ENCODE assay signal across 8 cellular contexts in the genomic region with DNA sequence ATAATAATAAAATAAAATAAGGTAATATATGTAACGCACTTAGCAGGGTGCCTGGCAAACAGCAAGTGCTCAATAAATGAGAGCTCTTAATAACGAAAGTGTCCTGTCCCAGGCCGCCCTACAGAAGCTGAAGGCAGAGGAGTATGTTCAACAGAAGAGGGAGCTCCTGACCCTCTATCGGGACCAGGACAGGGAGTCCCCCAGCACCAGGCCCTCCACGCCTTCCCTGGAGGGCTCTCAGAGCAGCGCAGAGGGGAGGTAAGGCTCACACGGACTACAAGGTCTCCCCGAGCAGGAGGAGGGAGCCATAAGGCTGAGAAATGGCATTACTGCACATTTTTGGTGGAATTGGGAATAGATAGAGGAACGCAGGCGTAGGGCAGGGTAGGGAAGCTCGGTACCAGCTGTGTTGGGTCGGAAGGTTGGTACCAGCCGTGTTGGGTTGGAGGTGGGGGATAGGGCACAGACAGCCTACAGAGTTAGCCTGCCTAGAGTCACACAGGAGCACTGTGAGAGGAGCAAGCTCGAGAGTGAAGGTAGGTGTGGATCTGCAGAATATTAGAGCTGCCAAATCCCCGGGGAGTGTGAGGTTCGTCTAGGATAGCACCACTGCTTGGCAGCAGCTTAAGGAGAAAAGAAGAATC. TPM values are rescaled to one million over a fixed set of nuclear protein-coding genes. Genes with fewer than 3 reads are reported as not detected.
A peak's percentile ranks its signal among the peaks of the same experiment; 100 is the strongest.
DNase-seq lines count a peak whose midpoint lies in the region; ATAC-seq and TF ChIP-seq lines count a peak whose summit lies in the region.

No MANE protein-coding gene starts in this region.

- H3K9me3 Mint-ChIP-seq in CD4-positive, alpha-beta memory T cell = no peaks in the 10 kb centered on the region
- H3K9me3 Mint-ChIP-seq in activated naive CD8-positive, alpha-beta T cell treated with anti-CD3 and anti-CD28 coated beads, Interleukin-2, amount 50 U/mL, for 24 hours = no peaks in the 10 kb centered on the region
- no peaks in the 10 kb centered on the region for H3K9me3 Mint-ChIP-seq in activated CD4-positive, alpha-beta T cell treated with anti-CD3 and anti-CD28 coated beads, Interleukin-2, amount 10 ng/mL, durations not matched to agents 24 days and 14 days

- H3K18ac ChIP-seq in IMR-90 (ENCODE audit: low read depth, low read length) = no peak overlapping the region

- no peak for TF ChIP-seq POLR2A in IMR-90 (IDR thresholded peaks at IDR 0.05; ENCODE audit: low read depth, low read length)
- no peak for TF ChIP-seq POLR2A in suprapubic skin (IDR thresholded peaks at IDR 0.05)

- no peaks in the 10 kb centered on the region for H3K9me3 ChIP-seq in CD4-positive, alpha-beta memory T cell (ENCODE audit: control insufficient read depth in 1 of 2, low read length in 2 of 2)
- no peaks in the 10 kb centered on the region for H3K9me3 ChIP-seq in IMR-90 (ENCODE audit: control insufficient read depth, insufficient read depth, low read length)
- no peaks in the 10 kb centered on the region for H3K9me3 ChIP-seq in suprapubic skin

- H3K9me1 ChIP-seq in IMR-90 (ENCODE audit: insufficient read depth, low read length) = peaks cover 11% of the 10 kb centered on the region; the same call in 1 of the 2 replicates

- H4K5ac ChIP-seq in IMR-90 (ENCODE audit: low read depth, low read length) = 0 out of 2 replicates have a peak overlapping the region, but pooled peaks have one; percentile 3

- peak; percentile 18; the same call in 1 of the 2 replicates for ATAC-seq in IMR-90 (ENCODE audit: low read depth)
- peak; percentile 64 for ATAC-seq in activated naive CD8-positive, alpha-beta T cell treated with anti-CD3 and anti-CD28 coated beads, Interleukin-2, amount 50 U/mL, for 24 hours
- no peak for ATAC-seq in GM19324 (IDR thresholded peaks at IDR 0.05; ENCODE audit: low FRiP score, unreplicated experiment)

- peaks cover 28% of the 10 kb centered on the region for H3K4me1 ChIP-seq in CD4-positive, alpha-beta memory T cell (ENCODE audit: insufficient read depth, low read length)
- peaks cover 27% of the 10 kb centered on the region for H3K4me1 ChIP-seq in IMR-90 (ENCODE audit: control insufficient read depth, insufficient read depth, low read length)
- peaks cover 70% of the 10 kb centered on the region for H3K4me1 ChIP-seq in suprapubic skin

- peak; percentile 60 for TF ChIP-seq RAD21 in IMR-90 (IDR thresholded peaks at IDR 0.05; ENCODE audit: low read length)

- H3K36me3 Mint-ChIP-seq in CD4-positive, alpha-beta memory T cell = peaks cover 19 to 39% of the 10 kb centered on the region in 2 donors
- peaks cover 14% of the 10 kb centered on the region for H3K36me3 Mint-ChIP-seq in activated naive CD8-positive, alpha-beta T cell treated with anti-CD3 and anti-CD28 coated beads, Interleukin-2, amount 50 U/mL, for 24 hours (ENCODE audit: low read depth)
- H3K36me3 Mint-ChIP-seq in activated CD4-positive, alpha-beta T cell treated with anti-CD3 and anti-CD28 coated beads, Interleukin-2, amount 10 ng/mL, durations not matched to agents 24 days and 14 days (ENCODE audit: low read depth) = peaks cover 32% of the 10 kb centered on the region

- peak overlapping the region; percentile 12; the same call in 1 of the 2 replicates for H3K9ac ChIP-seq in IMR-90 (ENCODE audit: low read depth, low read length)

- H3K27ac Mint-ChIP-seq in CD4-positive, alpha-beta memory T cell = peak overlapping the region; percentile 6 to 78 (median 48)
- peak overlapping the region; percentile 47 for H3K27ac Mint-ChIP-seq in activated naive CD8-positive, alpha-beta T cell treated with anti-CD3 and anti-CD28 coated beads, Interleukin-2, amount 50 U/mL, for 24 hours
- no peak overlapping the region for H3K27ac Mint-ChIP-seq in activated CD4-positive, alpha-beta T cell treated with anti-CD3 and anti-CD28 coated beads, Interleukin-2, amount 10 ng/mL, durations not matched to agents 24 days and 14 days

- CTCF ChIA-PET in CD4-positive, alpha-beta memory T cell (lab: Charles Lee; ENCODE audit: partially characterized antibody) = interaction anchor here (0.8 to 3.0 kb wide), 14 partner anchors 9 to 214 kb away, joined by 3 to 17 read pairs (median 5); a partner anchor contains a TSS
- CTCF ChIA-PET in IMR-90 (lab: Yijun Ruan, JAX) = interaction anchor here (1.1 to 1.4 kb wide), 2 partner anchors 15 to 139 kb away, joined by 4 read pairs; a partner anchor contains a TSS

- no peak overlapping the region for H2BK5ac ChIP-seq in IMR-90 (ENCODE audit: low read depth, low read length, poor library complexity, severe bottlenecking)

- peaks cover 29 to 67% of the 10 kb centered on the region in 2 experiments for H3K79me1 ChIP-seq in IMR-90 (ENCODE audit: low read depth in 1 of 2, low read length in 2 of 2)

- no peaks in the 10 kb centered on the region for H3K27me3 Mint-ChIP-seq in CD4-positive, alpha-beta memory T cell
- no peaks in the 10 kb centered on the region for H3K27me3 Mint-ChIP-seq in activated naive CD8-positive, alpha-beta T cell treated with anti-CD3 and anti-CD28 coated beads, Interleukin-2, amount 50 U/mL, for 24 hours
- H3K27me3 Mint-ChIP-seq in activated CD4-positive, alpha-beta T cell treated with anti-CD3 and anti-CD28 coated beads, Interleukin-2, amount 10 ng/mL, durations not matched to agents 24 days and 14 days = no peaks in the 10 kb centered on the region

- H4K20me1 ChIP-seq in IMR-90 (ENCODE audit: insufficient read depth, low read length) = peaks cover 25% of the 10 kb centered on the region; the same call in 1 of the 2 replicates

- peaks cover 38% of the 10 kb centered on the region for H3K36me3 ChIP-seq in CD4-positive, alpha-beta memory T cell (ENCODE audit: insufficient read depth, low read length)
- H3K36me3 ChIP-seq in IMR-90 (ENCODE audit: control insufficient read depth, insufficient read depth, low read length) (peaks cover 55% of the 10 kb centered on the region), suprapubic skin (peaks cover 37% of the 10 kb centered on the region)

- no peak overlapping the region for H3K14ac ChIP-seq in IMR-90 (replicated peaks; ENCODE audit: low read depth, low read length)

- no peak overlapping the region for H3K4me2 ChIP-seq in IMR-90 (ENCODE audit: low read depth, low read length)

- 0 out of 2 replicates have a peak overlapping the region, but pooled peaks have one; percentile 24 for H3K4ac ChIP-seq in IMR-90 (ENCODE audit: low read depth, low read length)

- WGBS in IMR-90 (ENCODE audit: extremely low coverage in 2 of 2, insufficient read length in 1 of 2), 2 experiments = 68% methylated on average over 13 of the region's 16 CpGs; no CpG with 5 or more reads in 1 of the 2 experiments
- 40% methylated on average over 16 of the region's 16 CpGs for WGBS in suprapubic skin

- H3K27ac ChIP-seq in CD4-positive, alpha-beta memory T cell (ENCODE audit: low read depth, low read length) = no peak overlapping the region
- peak overlapping the region; percentile 46; the same call in 1 of the 2 replicates for H3K27ac ChIP-seq in IMR-90 (ENCODE audit: insufficient read depth, low read length)
- H3K27ac ChIP-seq in suprapubic skin = peak overlapping the region; percentile 51

- no peak overlapping the region for H3K4me3 ChIP-seq in CD4-positive, alpha-beta memory T cell (ENCODE audit: low read length in 2 of 2)
- H3K4me3 ChIP-seq in IMR-90 (ENCODE audit: insufficient read depth, low read depth, low read length) (no peak overlapping the region), suprapubic skin (peak overlapping the region; percentile 3)

- POLR2A ChIA-PET in CD4-positive, alpha-beta memory T cell (lab: Charles Lee; ENCODE audit: partially characterized antibody) = interaction anchor here (0.9 to 3.3 kb wide), 10 partner anchors 9 to 211 kb away, joined by 3 to 19 read pairs (median 4); a partner anchor contains a TSS
- POLR2A ChIA-PET in IMR-90 (lab: Charles Lee; ENCODE audit: unreplicated experiment) = no interaction called here

- dilution Hi-C loops in IMR-90 (cut with HindIII; ENCODE audit: low sequenced_read_pairs, unreplicated experiment) = no loop called here

- no peak overlapping the region for H3K4me3 Mint-ChIP-seq in CD4-positive, alpha-beta memory T cell
- H3K4me3 Mint-ChIP-seq in activated naive CD8-positive, alpha-beta T cell treated with anti-CD3 and anti-CD28 coated beads, Interleukin-2, amount 50 U/mL, for 24 hours = no peak overlapping the region
- no peak overlapping the region for H3K4me3 Mint-ChIP-seq in activated CD4-positive, alpha-beta T cell treated with anti-CD3 and anti-CD28 coated beads, Interleukin-2, amount 10 ng/mL, durations not matched to agents 24 days and 14 days

- no peak overlapping the region for H2AK9ac ChIP-seq in IMR-90 (replicated peaks; ENCODE audit: low read depth, low read length, poor library complexity)

- no peak overlapping the region for H2BK15ac ChIP-seq in IMR-90 (ENCODE audit: low read depth, low read length)

- H2AK5ac ChIP-seq in IMR-90 (ENCODE audit: low read depth, low read length) = peak overlapping the region; percentile 10; the same call in 1 of the 2 replicates

- peaks cover 23 to 55% (median 32%) of the 10 kb centered on the region in 4 donors for H3K4me1 Mint-ChIP-seq in CD4-positive, alpha-beta memory T cell
- H3K4me1 Mint-ChIP-seq in activated naive CD8-positive, alpha-beta T cell treated with anti-CD3 and anti-CD28 coated beads, Interleukin-2, amount 50 U/mL, for 24 hours = peaks cover 66% of the 10 kb centered on the region
- H3K4me1 Mint-ChIP-seq in activated CD4-positive, alpha-beta T cell treated with anti-CD3 and anti-CD28 coated beads, Interleukin-2, amount 10 ng/mL, durations not matched to agents 24 days and 14 days = peaks cover 30% of the 10 kb centered on the region

- no peak overlapping the region for H2BK120ac ChIP-seq in IMR-90 (ENCODE audit: low read depth, low read length)

- intact Hi-C loops in CD4-positive, alpha-beta memory T cell (cut with micrococcal nuclease) = no loop called here
- intact Hi-C loops in IMR-90 (cut with micrococcal nuclease) = loop anchor here (1.0 kb wide), 1 partner anchor 97 kb away; no protein-coding TSS in a partner anchor
- intact Hi-C loops in activated CD4-positive, alpha-beta T cell treated with anti-CD3 and anti-CD28 coated beads, Interleukin-2, amount 10 ng/mL, durations not matched to agents 24 days and 14 days (cut with micrococcal nuclease) = no loop called here

- no peak overlapping the region; the same call in 1 of the 2 replicates for H4K91ac ChIP-seq in IMR-90 (ENCODE audit: insufficient read depth, low read depth, low read length)

- H2BK20ac ChIP-seq in IMR-90 (ENCODE audit: low read depth, low read length) = no peak overlapping the region

- no peaks in the 10 kb centered on the region for H3K27me3 ChIP-seq in CD4-positive, alpha-beta memory T cell (ENCODE audit: insufficient read depth, low read length)
- no peaks in the 10 kb centered on the region for H3K27me3 ChIP-seq in IMR-90 (ENCODE audit: control insufficient read depth, insufficient read depth, low read length)
- no peaks in the 10 kb centered on the region for H3K27me3 ChIP-seq in suprapubic skin

- no peak overlapping the region for H3K23ac ChIP-seq in IMR-90 (ENCODE audit: low read depth, low read length)

- BruUV-seq in IMR-90 (replicated peaks; lab: Mats Ljungman, UMichigan) = no TSS peak

- H2AFZ ChIP-seq in IMR-90 (replicated peaks; ENCODE audit: low read length, poor library complexity) = peak overlapping the region; percentile 9

- TF ChIP-seq CTCF in IMR-90 (conservative IDR thresholded peaks at IDR 0.05; ENCODE audit: low read depth, low read length) = peak; percentile 45
- TF ChIP-seq CTCF in suprapubic skin (IDR thresholded peaks at IDR 0.05) = peak; percentile 27 to 49

- peak in 1 of 5 donors; percentile 11 for DNase-seq in CD4-positive, alpha-beta memory T cell
- DNase-seq in IMR-90 (peak; percentile 52), iPS-NIHi11 (ENCODE audit: low spot score) (peak; percentile 85), suprapubic skin (ENCODE audit: low spot score in 2 of 2) (peak in 1 of 2 donors; percentile 83), midbrain (lab: John Stamatoyannopoulos, UW) (no peak)
- DNase-seq in activated naive CD8-positive, alpha-beta T cell treated with anti-CD3 and anti-CD28 coated beads, Interleukin-2, amount 50 U/mL, for 24 hours = no peak
- no peak for DNase-seq in activated CD4-positive, alpha-beta T cell treated with anti-CD3 and anti-CD28 coated beads, Interleukin-2, amount 10 ng/mL, durations not matched to agents 24 days and 14 days

- no peak for TF ChIP-seq EP300 in suprapubic skin (IDR thresholded peaks at IDR 0.05)

- no peak overlapping the region for H3K56ac ChIP-seq in IMR-90 (ENCODE audit: extremely low read depth, insufficient read depth, low read length)

- in situ Hi-C loops in IMR-90 (cut with MboI; ENCODE audit: low sequenced_read_pairs) = loop anchor here (5.0 kb wide), 1 partner anchor 136 kb away; no protein-coding TSS in a partner anchor

- H4K8ac ChIP-seq in IMR-90 (ENCODE audit: low read depth in 2 of 2, low read length in 2 of 2) = peak overlapping the region; percentile 46 to 58; a peak in 2 of 4 replicates

RNA-seq across cellular contexts. Expression of a gene that starts 15.4 kb away (rescaled TPM):
- total RNA-seq in CD4-positive, alpha-beta memory T cell = 10 to 100 TPM; 80.7 to 86.7 TPM
- polyA plus RNA-seq in CD4-positive, alpha-beta memory T cell = 10 to 100 TPM; 14.5 to 36.4 TPM
- total RNA-seq in IMR-90 (2012; rRNA removed) (79.6 and 86.7 TPM in 2 replicates), suprapubic skin (100 to 1,000 TPM; 276 to 352 (median 281) TPM)
- 136 and 138 TPM in 2 replicates for polyA plus RNA-seq in IMR-90 (2012; rRNA removed)
- polyA plus RNA-seq in IMR-90 (2012; cell fraction: cytosol; rRNA removed) = 105 and 167 TPM in 2 replicates
- 102 and 107 TPM in 2 replicates for polyA plus RNA-seq in IMR-90 (2012; cell fraction: nucleus; rRNA removed; ENCODE audit: low replicate concordance)
- 52.7 and 54.4 TPM in 2 replicates for total RNA-seq in activated CD4-positive, alpha-beta T cell treated with anti-CD3 and anti-CD28 coated beads, Interleukin-2, amount 10 ng/mL, durations not matched to agents 24 days and 14 days

RNA-seq across cellular contexts. Expression of a gene that starts 16.0 kb away (rescaled TPM):
- total RNA-seq in CD4-positive, alpha-beta memory T cell = not detected
- polyA plus RNA-seq in CD4-positive, alpha-beta memory T cell = under 1 TPM in 1 of 2 donors, not detected in 1; 0.22 TPM
- total RNA-seq in IMR-90 (2012; rRNA removed) (under 0.01 TPM in 2 replicates), suprapubic skin (10 to 100 TPM; 12.4 to 29.9 (median 27.8) TPM)
- 0.10 TPM in 2 replicates for polyA plus RNA-seq in IMR-90 (2012; rRNA removed)
- polyA plus RNA-seq in IMR-90 (2012; cell fraction: cytosol; rRNA removed) = 0.05 and 0.07 TPM in 2 replicates
- polyA plus RNA-seq in IMR-90 (2012; cell fraction: nucleus; rRNA removed; ENCODE audit: low replicate concordance) = 0.05 and 0.15 TPM in 2 replicates
- not detected in 2 replicates for total RNA-seq in activated CD4-positive, alpha-beta T cell treated with anti-CD3 and anti-CD28 coated beads, Interleukin-2, amount 10 ng/mL, durations not matched to agents 24 days and 14 days

RNA-seq across cellular contexts. Expression of a gene that starts 48.9 kb away (rescaled TPM):
- 1 to 10 TPM in 1 of 2 experiments, under 1 TPM in 1; 0.67 to 1.3 TPM for total RNA-seq in CD4-positive, alpha-beta memory T cell
- polyA plus RNA-seq in CD4-positive, alpha-beta memory T cell = under 1 TPM; 0.24 to 0.53 TPM
- total RNA-seq in IMR-90 (2012; rRNA removed) (not detected in 2 replicates), suprapubic skin (100 to 1,000 TPM in 1 of 4 donors, 10 to 100 TPM in 3; 74.2 to 143 (median 93.7) TPM)
- 0.24 and 0.41 TPM in 2 replicates for polyA plus RNA-seq in IMR-90 (2012; rRNA removed)
- 0.13 and 0.16 TPM in 2 replicates for polyA plus RNA-seq in IMR-90 (2012; cell fraction: cytosol; rRNA removed)
- polyA plus RNA-seq in IMR-90 (2012; cell fraction: nucleus; rRNA removed; ENCODE audit: low replicate concordance) = 0.32 and 1.2 TPM in 2 replicates
- total RNA-seq in activated CD4-positive, alpha-beta T cell treated with anti-CD3 and anti-CD28 coated beads, Interleukin-2, amount 10 ng/mL, durations not matched to agents 24 days and 14 days = not detected in 2 replicates

RNA-seq across cellular contexts. Expression of a gene that starts 57.5 kb away (rescaled TPM):
- 1 to 10 TPM; 1.1 to 1.3 TPM for total RNA-seq in CD4-positive, alpha-beta memory T cell
- not detected for polyA plus RNA-seq in CD4-positive, alpha-beta memory T cell
- 19.7 and 24.7 TPM in 2 replicates for total RNA-seq in IMR-90 (2012; rRNA removed)
- polyA plus RNA-seq in IMR-90 (2012; rRNA removed) = 62.5 and 66.0 TPM in 2 replicates
- 71.8 and 82.3 TPM in 2 replicates for polyA plus RNA-seq in IMR-90 (2012; cell fraction: cytosol; rRNA removed)
- polyA plus RNA-seq in IMR-90 (2012; cell fraction: nucleus; rRNA removed; ENCODE audit: low replicate concordance) = 71.5 and 142 TPM in 2 replicates
- total RNA-seq in suprapubic skin = 100 to 1,000 TPM; 157 to 297 (median 204) TPM
- total RNA-seq in activated CD4-positive, alpha-beta T cell treated with anti-CD3 and anti-CD28 coated beads, Interleukin-2, amount 10 ng/mL, durations not matched to agents 24 days and 14 days = 1.7 and 2.1 TPM in 2 replicates

Comparison
In these comparisons a context has a peak if more than half of its experiments do, and no peak if none do; other contexts are left out.
1. DNase-seq: peak in IMR-90 (single experiment) and iPS-NIHi11 (single experiment); none in activated naive CD8-positive, alpha-beta T cell treated with anti-CD3 and anti-CD28 coated beads, Interleukin-2, amount 50 U/mL, for 24 hours (single experiment), midbrain (single experiment) and activated CD4-positive, alpha-beta T cell treated with anti-CD3 and anti-CD28 coated beads, Interleukin-2, amount 10 ng/mL, durations not matched to agents 24 days and 14 days (single experiment).
2. RNA of a gene that starts 16.0 kb away (total RNA-seq): 12.4 to 29.9 TPM in suprapubic skin; not detected in CD4-positive, alpha-beta memory T cell, under 0.01 TPM in IMR-90 and not detected in activated CD4-positive, alpha-beta T cell treated with anti-CD3 and anti-CD28 coated beads, Interleukin-2, amount 10 ng/mL, durations not matched to agents 24 days and 14 days; every median in the first group is over 10 times any median in the second.
3. RNA of a gene that starts 48.9 kb away (total RNA-seq): 74.2 to 143 TPM in suprapubic skin; 0.67 to 1.3 TPM in CD4-positive, alpha-beta memory T cell, not detected in IMR-90 and not detected in activated CD4-positive, alpha-beta T cell treated with anti-CD3 and anti-CD28 coated beads, Interleukin-2, amount 10 ng/mL, durations not matched to agents 24 days and 14 days; every median in the first group is over 10 times any median in the second.